1 cellular context compared by ENCODE assay signal in the genomic region with DNA sequence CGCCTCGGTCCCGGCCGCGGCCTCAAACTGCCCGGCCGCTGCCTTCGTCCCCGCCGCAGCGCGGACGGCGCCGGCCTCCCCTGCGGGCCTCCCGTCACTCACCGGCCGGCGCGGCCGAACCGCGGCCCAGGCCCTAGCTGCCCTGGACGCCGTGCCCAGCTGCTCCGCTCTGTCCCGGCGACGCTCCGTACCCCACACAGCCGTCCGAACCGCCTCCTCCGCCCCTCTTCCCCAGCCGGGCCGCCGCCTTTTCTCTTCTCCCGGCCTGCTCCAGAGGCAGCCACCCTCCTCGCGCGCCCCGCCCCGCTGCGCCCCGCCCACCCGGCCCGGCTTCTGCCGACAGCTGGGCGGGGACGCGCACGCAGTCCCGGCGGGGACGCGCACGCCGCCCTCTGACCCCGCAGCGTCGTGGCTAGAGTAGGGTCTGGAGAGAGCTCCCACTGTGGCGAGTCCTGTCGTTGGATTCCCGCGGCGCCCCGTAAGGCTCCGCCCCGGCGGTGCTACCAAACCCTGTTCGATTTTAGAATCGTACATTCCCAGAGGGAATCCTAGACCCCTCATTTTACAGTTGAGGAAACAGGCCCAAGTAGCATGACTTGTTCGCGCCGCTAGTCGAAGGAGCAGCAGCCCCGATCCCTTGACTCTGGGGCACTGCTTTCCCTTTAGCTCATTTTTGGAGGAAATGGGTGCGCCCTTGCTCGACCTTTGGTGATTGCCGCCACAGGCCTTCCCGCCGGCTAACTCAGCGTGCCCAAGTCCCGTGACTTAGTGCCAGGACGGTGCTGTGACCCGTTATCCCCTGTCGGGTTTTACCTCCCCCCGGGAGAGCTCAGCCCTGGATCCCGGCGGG.
A peak's percentile ranks its signal among the peaks of the same experiment; 100 is the strongest.
TF ChIP-seq lines count a peak whose summit lies in the region.

A gene with protein sequence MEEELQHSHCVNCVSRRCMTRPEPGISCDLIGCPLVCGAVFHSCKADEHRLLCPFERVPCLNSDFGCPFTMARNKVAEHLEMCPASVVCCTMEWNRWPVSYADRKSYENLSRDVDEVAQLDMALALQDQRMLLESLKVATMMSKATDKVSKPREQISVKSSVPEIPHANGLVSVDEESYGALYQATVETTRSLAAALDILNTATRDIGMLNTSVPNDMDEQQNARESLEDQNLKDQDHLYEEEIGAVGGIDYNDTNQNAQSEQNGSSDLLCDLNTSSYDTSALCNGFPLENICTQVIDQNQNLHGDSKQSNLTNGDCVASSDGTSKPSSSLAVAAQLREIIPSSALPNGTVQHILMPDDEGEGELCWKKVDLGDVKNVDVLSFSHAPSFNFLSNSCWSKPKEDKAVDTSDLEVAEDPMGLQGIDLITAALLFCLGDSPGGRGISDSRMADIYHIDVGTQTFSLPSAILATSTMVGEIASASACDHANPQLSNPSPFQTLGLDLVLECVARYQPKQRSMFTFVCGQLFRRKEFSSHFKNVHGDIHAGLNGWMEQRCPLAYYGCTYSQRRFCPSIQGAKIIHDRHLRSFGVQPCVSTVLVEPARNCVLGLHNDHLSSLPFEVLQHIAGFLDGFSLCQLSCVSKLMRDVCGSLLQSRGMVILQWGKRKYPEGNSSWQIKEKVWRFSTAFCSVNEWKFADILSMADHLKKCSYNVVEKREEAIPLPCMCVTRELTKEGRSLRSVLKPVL (minus strand): TSS at position 295 of the 850 bp plus-strand sequence. CDS start 8,390 bp downstream, outside the sequence.

TF ChIP-seq in neural cell, 6 proteins besides CTCF, POLR2A, EP300 and RAD21 (continued from another document):
- TF ChIP-seq, protein P1, sequence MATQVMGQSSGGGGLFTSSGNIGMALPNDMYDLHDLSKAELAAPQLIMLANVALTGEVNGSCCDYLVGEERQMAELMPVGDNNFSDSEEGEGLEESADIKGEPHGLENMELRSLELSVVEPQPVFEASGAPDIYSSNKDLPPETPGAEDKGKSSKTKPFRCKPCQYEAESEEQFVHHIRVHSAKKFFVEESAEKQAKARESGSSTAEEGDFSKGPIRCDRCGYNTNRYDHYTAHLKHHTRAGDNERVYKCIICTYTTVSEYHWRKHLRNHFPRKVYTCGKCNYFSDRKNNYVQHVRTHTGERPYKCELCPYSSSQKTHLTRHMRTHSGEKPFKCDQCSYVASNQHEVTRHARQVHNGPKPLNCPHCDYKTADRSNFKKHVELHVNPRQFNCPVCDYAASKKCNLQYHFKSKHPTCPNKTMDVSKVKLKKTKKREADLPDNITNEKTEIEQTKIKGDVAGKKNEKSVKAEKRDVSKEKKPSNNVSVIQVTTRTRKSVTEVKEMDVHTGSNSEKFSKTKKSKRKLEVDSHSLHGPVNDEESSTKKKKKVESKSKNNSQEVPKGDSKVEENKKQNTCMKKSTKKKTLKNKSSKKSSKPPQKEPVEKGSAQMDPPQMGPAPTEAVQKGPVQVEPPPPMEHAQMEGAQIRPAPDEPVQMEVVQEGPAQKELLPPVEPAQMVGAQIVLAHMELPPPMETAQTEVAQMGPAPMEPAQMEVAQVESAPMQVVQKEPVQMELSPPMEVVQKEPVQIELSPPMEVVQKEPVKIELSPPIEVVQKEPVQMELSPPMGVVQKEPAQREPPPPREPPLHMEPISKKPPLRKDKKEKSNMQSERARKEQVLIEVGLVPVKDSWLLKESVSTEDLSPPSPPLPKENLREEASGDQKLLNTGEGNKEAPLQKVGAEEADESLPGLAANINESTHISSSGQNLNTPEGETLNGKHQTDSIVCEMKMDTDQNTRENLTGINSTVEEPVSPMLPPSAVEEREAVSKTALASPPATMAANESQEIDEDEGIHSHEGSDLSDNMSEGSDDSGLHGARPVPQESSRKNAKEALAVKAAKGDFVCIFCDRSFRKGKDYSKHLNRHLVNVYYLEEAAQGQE (IDR thresholded peaks at IDR 0.05; ENCODE audit: borderline replicate concordance): peak; percentile 68
- TF ChIP-seq EZH2 (IDR thresholded peaks at IDR 0.05; ENCODE audit: borderline replicate concordance, insufficient read depth, low read length, poor library complexity, severe bottlenecking): no peak
